Comparison of ENCODE assay signal across 22 cellular contexts in genomic region chr6:151007069-151007468, GRCh38.
"Had no signal": no experiment of that assay in that cellular context is flagged by ENCODE, and none has a peak within 500 bp of the region (broad histone marks: within the 10 kb centered on the region; RNA-seq: fewer than 3 reads in every experiment).

No MANE protein-coding gene starts in this region.

- H3K27ac Mint-ChIP-seq: activated CD4-positive, alpha-beta memory T cell treated with anti-CD3 and anti-CD28 coated beads, Interleukin-2, amount 10 ng/mL, durations not matched to agents 7 days and 5 days; activated CD8-positive, alpha-beta memory T cell treated with anti-CD3 and anti-CD28 coated beads, Interleukin-2, amount 10 ng/mL, durations not matched to agents 7 days and 5 days; effector memory CD8-positive, alpha-beta T cell; naive thymus-derived CD8-positive, alpha-beta T cell had no signal

- ATAC-seq: activated CD8-positive, alpha-beta memory T cell treated with anti-CD3 and anti-CD28 coated beads, Interleukin-2, amount 10 ng/mL, durations not matched to agents 7 days and 5 days; activated naive CD4-positive, alpha-beta T cell treated with anti-CD3 and anti-CD28 coated beads, Interleukin-2, amount 50 U/mL, for 72 hours; effector memory CD8-positive, alpha-beta T cell; left cardiac atrium; naive thymus-derived CD8-positive, alpha-beta T cell; stimulated activated naive CD8-positive, alpha-beta T cell treated with anti-CD3 and anti-CD28 coated beads, Interleukin-15, Interleukin-2, amounts not matched to agents 100 U/mL and 50 U/mL, for 24 hours had no signal

- H3K4me3 ChIP-seq: tibial artery, uterus had no signal

- H3K4me1 ChIP-seq: uterus had no signal

- FAIRE-seq: islet of Langerhans had no signal

- DNase-seq: activated CD4-positive, alpha-beta memory T cell treated with anti-CD3 and anti-CD28 coated beads, Interleukin-2, amount 10 ng/mL, durations not matched to agents 7 days and 5 days; activated CD8-positive, alpha-beta memory T cell treated with anti-CD3 and anti-CD28 coated beads, Interleukin-2, amount 10 ng/mL, durations not matched to agents 7 days and 5 days; activated effector memory CD4-positive, alpha-beta T cell treated with anti-CD3 and anti-CD28 coated beads, Interleukin-2, amount 50 U/mL, for 16 hours; amniotic stem cell; dermis blood vessel endothelial cell; effector memory CD8-positive, alpha-beta T cell; foreskin fibroblast; left cardiac atrium; mesendoderm; naive thymus-derived CD8-positive, alpha-beta T cell; stimulated activated CD4-positive, alpha-beta T cell treated with anti-CD3 and anti-CD28 coated beads, Interleukin-12 subunit alpha, Interleukin-12 subunit beta, amount 100 ng/mL, for 4 hours; stimulated activated CD4-positive, alpha-beta T cell treated with anti-CD3 and anti-CD28 coated beads, Interleukin-1b, Interleukin-23, amount 100 ng/mL, for 48 hours; stimulated activated CD8-positive, alpha-beta memory T cell treated with anti-CD3 and anti-CD28 coated beads, Interleukin-4, amount 100 ng/mL, for 48 hours; stimulated activated naive CD8-positive, alpha-beta T cell treated with anti-CD3 and anti-CD28 coated beads, Interleukin-15, Interleukin-2, amounts not matched to agents 100 U/mL and 50 U/mL, for 24 hours; substantia nigra; T-helper 1 cell; tibial artery; uterus had no signal

- H3K27me3 ChIP-seq: tibial artery, uterus had no signal

- H3K27me3 Mint-ChIP-seq: activated CD4-positive, alpha-beta memory T cell treated with anti-CD3 and anti-CD28 coated beads, Interleukin-2, amount 10 ng/mL, durations not matched to agents 7 days and 5 days; activated CD8-positive, alpha-beta memory T cell treated with anti-CD3 and anti-CD28 coated beads, Interleukin-2, amount 10 ng/mL, durations not matched to agents 7 days and 5 days; effector memory CD8-positive, alpha-beta T cell; naive thymus-derived CD8-positive, alpha-beta T cell had no signal

- H3K4me3 Mint-ChIP-seq: activated CD4-positive, alpha-beta memory T cell treated with anti-CD3 and anti-CD28 coated beads, Interleukin-2, amount 10 ng/mL, durations not matched to agents 7 days and 5 days; activated CD8-positive, alpha-beta memory T cell treated with anti-CD3 and anti-CD28 coated beads, Interleukin-2, amount 10 ng/mL, durations not matched to agents 7 days and 5 days; effector memory CD8-positive, alpha-beta T cell had no signal

- H3K36me3 Mint-ChIP-seq: naive thymus-derived CD8-positive, alpha-beta T cell had no signal

- H3K9me3 ChIP-seq: tibial artery, uterus had no signal

- H3K27ac ChIP-seq: epithelial cell of prostate, tibial artery, uterus, VCaP had no signal

- H3K36me3 ChIP-seq: tibial artery, uterus had no signal

- H3K9me3 Mint-ChIP-seq: activated CD4-positive, alpha-beta memory T cell treated with anti-CD3 and anti-CD28 coated beads, Interleukin-2, amount 10 ng/mL, durations not matched to agents 7 days and 5 days; activated naive CD4-positive, alpha-beta T cell treated with anti-CD3 and anti-CD28 coated beads, Interleukin-2, amount 50 U/mL, for 72 hours; effector memory CD8-positive, alpha-beta T cell; naive thymus-derived CD8-positive, alpha-beta T cell had no signal
